ENCODE assay signal across 36 cellular contexts in the genomic region with DNA sequence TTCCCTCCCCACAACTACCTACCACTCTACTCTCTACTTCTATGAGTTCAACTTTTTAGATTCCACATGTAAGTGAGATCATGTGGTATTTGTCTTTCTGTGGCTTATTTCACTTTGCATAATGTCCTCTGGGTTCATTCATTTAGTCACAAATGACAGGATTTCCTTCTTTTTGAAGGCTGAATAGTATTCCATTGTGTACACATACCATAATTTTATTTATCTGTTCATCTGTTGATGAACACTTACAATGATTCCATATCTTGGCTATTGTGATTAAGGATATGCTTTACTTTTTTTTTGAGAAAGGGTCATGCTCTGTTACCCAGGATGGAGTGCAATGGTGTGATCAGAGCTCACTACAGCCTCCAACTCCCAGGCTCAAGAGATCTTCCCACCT.
"Had no signal": no experiment of that assay in that cellular context is flagged by ENCODE, and none has a peak within 500 bp of the region (broad histone marks: within the 10 kb centered on the region; RNA-seq: fewer than 3 reads in every experiment).

No MANE protein-coding gene starts in this region.

- ATAC-seq: activated CD4-positive, alpha-beta T cell treated with anti-CD3 and anti-CD28 coated beads for 36 hours; activated CD4-positive, CD25-positive, alpha-beta regulatory T cell treated with anti-CD3 and anti-CD28 coated beads, Interleukin-2, amount 50 U/mL, for 24 hours; activated CD8-positive, alpha-beta memory T cell treated with anti-CD3 and anti-CD28 coated beads, Interleukin-2, amount 10 ng/mL, durations not matched to agents 7 days and 5 days; activated CD8-positive, alpha-beta T cell treated with anti-CD3 and anti-CD28 coated beads, Interleukin-2, amount 10 ng/mL, durations not matched to agents 7 days and 5 days; activated naive CD4-positive, alpha-beta T cell treated with anti-CD3 and anti-CD28 coated beads, Interleukin-2, amount 50 U/mL, for 72 hours; body of pancreas; WTC11 had no signal

- DNase-seq: activated CD4-positive, alpha-beta memory T cell treated with anti-CD3 and anti-CD28 coated beads, Interleukin-2, amount 10 ng/mL, durations not matched to agents 7 days and 5 days; activated CD4-positive, alpha-beta T cell treated with anti-CD3 and anti-CD28 coated beads for 1 hour; activated CD4-positive, alpha-beta T cell treated with anti-CD3 and anti-CD28 coated beads for 36 hours; activated CD4-positive, alpha-beta T cell treated with anti-CD3 and anti-CD28 coated beads for 48 hours; activated CD4-positive, alpha-beta T cell treated with anti-CD3 and anti-CD28 coated beads, Interleukin-2, amount 10 ng/mL, durations not matched to agents 7 days and 5 days; activated CD4-positive, alpha-beta T cell treated with anti-CD3 and anti-CD28 coated beads, Interleukin-2, amount 50 U/mL, for 48 hours; activated CD4-positive, CD25-positive, alpha-beta regulatory T cell; activated CD8-positive, alpha-beta memory T cell treated with anti-CD3 and anti-CD28 coated beads for 24 hours; activated CD8-positive, alpha-beta memory T cell treated with anti-CD3 and anti-CD28 coated beads, Interleukin-2, amount 10 ng/mL, durations not matched to agents 7 days and 5 days; activated CD8-positive, alpha-beta memory T cell treated with anti-CD3 and anti-CD28 coated beads, Interleukin-2, amount 50 U/mL, for 48 hours; activated CD8-positive, alpha-beta T cell treated with anti-CD3 and anti-CD28 coated beads, Interleukin-2, amount 10 ng/mL, durations not matched to agents 7 days and 5 days; activated effector memory CD4-positive, alpha-beta T cell treated with anti-CD3 and anti-CD28 coated beads, Interleukin-2, amount 50 U/mL, for 16 hours; activated gamma-delta T cell treated with Interleukin-2 at 50 U/mL for 16 hours; activated naive CD4-positive, alpha-beta T cell; activated naive CD4-positive, alpha-beta T cell treated with anti-CD3 and anti-CD28 coated beads for 36 hours; activated naive CD4-positive, alpha-beta T cell treated with anti-CD3 and anti-CD28 coated beads, Interleukin-2, amount 50 U/mL, for 16 hours; activated naive CD8-positive, alpha-beta T cell treated with anti-CD3 and anti-CD28 coated beads for 36 hours; activated T-cell treated with anti-CD3 and anti-CD28 coated beads, Interleukin-2, amount 50 U/mL, for 24 hours; adrenal gland; amniotic stem cell; aorta; body of pancreas; brain microvascular endothelial cell; central memory CD4-positive, alpha-beta T cell; SW 1271; T-helper 1 cell; T-helper 2 cell; T-helper 9 cell; WERI-Rb-1 had no signal

- H3K27me3 ChIP-seq: adrenal gland, body of pancreas, brain microvascular endothelial cell, breast epithelium had no signal

- H3K27me3 Mint-ChIP-seq: activated CD4-positive, alpha-beta memory T cell treated with anti-CD3 and anti-CD28 coated beads, Interleukin-2, amount 10 ng/mL, durations not matched to agents 7 days and 5 days; activated CD4-positive, alpha-beta T cell treated with anti-CD3 and anti-CD28 coated beads for 36 hours; activated CD4-positive, alpha-beta T cell treated with anti-CD3 and anti-CD28 coated beads, Interleukin-2, amount 10 ng/mL, durations not matched to agents 7 days and 5 days; activated CD8-positive, alpha-beta memory T cell treated with anti-CD3 and anti-CD28 coated beads, Interleukin-2, amount 10 ng/mL, durations not matched to agents 7 days and 5 days; activated naive CD8-positive, alpha-beta T cell treated with anti-CD3 and anti-CD28 coated beads for 36 hours; activated T-cell treated with anti-CD3 and anti-CD28 coated beads, Interleukin-2, amount 50 U/mL, for 24 hours had no signal

- H3K27ac ChIP-seq: adrenal gland, body of pancreas, brain microvascular endothelial cell, breast epithelium, WERI-Rb-1 had no signal

- FAIRE-seq: astrocyte had no signal

- H3K4me1 ChIP-seq: breast epithelium had no signal

- H3K4me3 ChIP-seq: adrenal gland, body of pancreas, breast epithelium had no signal

- H3K36me3 ChIP-seq: adrenal gland, brain microvascular endothelial cell, breast epithelium, WERI-Rb-1 had no signal

- H3K27ac Mint-ChIP-seq: activated CD4-positive, alpha-beta memory T cell treated with anti-CD3 and anti-CD28 coated beads, Interleukin-2, amount 10 ng/mL, durations not matched to agents 7 days and 5 days; activated CD4-positive, alpha-beta T cell treated with anti-CD3 and anti-CD28 coated beads for 36 hours; activated CD4-positive, alpha-beta T cell treated with anti-CD3 and anti-CD28 coated beads, Interleukin-2, amount 10 ng/mL, durations not matched to agents 7 days and 5 days; activated CD8-positive, alpha-beta memory T cell treated with anti-CD3 and anti-CD28 coated beads, Interleukin-2, amount 10 ng/mL, durations not matched to agents 7 days and 5 days; activated CD8-positive, alpha-beta T cell treated with anti-CD3 and anti-CD28 coated beads, Interleukin-2, amount 10 ng/mL, durations not matched to agents 7 days and 5 days; activated naive CD4-positive, alpha-beta T cell treated with anti-CD3 and anti-CD28 coated beads for 36 hours; activated naive CD4-positive, alpha-beta T cell treated with anti-CD3 and anti-CD28 coated beads, Interleukin-2, amount 50 U/mL, for 72 hours; activated naive CD8-positive, alpha-beta T cell treated with anti-CD3 and anti-CD28 coated beads for 36 hours; activated T-cell treated with anti-CD3 and anti-CD28 coated beads, Interleukin-2, amount 50 U/mL, for 24 hours; T-helper 1 cell treated with Interleukin-12 subunit alpha and Interleukin-12 subunit beta and Interleukin-4 antibody, amounts not matched to agents 30 μg/mL and 1 μg/mL, for 36 hours; T-helper 2 cell treated with Interferon-gamma antibody and Interleukin-4, amounts not matched to agents 5 μg/mL and 100 μg/mL, for 36 hours; WTC11 had no signal

- H3K9me3 ChIP-seq: adrenal gland, body of pancreas, breast epithelium had no signal

- H3K4me3 Mint-ChIP-seq: activated CD4-positive, alpha-beta memory T cell treated with anti-CD3 and anti-CD28 coated beads, Interleukin-2, amount 10 ng/mL, durations not matched to agents 7 days and 5 days; activated CD4-positive, alpha-beta T cell treated with anti-CD3 and anti-CD28 coated beads for 36 hours; activated CD4-positive, alpha-beta T cell treated with anti-CD3 and anti-CD28 coated beads, Interleukin-2, amount 10 ng/mL, durations not matched to agents 7 days and 5 days; activated CD8-positive, alpha-beta memory T cell treated with anti-CD3 and anti-CD28 coated beads, Interleukin-2, amount 10 ng/mL, durations not matched to agents 7 days and 5 days; activated CD8-positive, alpha-beta T cell treated with anti-CD3 and anti-CD28 coated beads, Interleukin-2, amount 10 ng/mL, durations not matched to agents 7 days and 5 days; activated naive CD4-positive, alpha-beta T cell treated with anti-CD3 and anti-CD28 coated beads for 36 hours; activated naive CD8-positive, alpha-beta T cell treated with anti-CD3 and anti-CD28 coated beads for 36 hours; activated T-cell treated with anti-CD3 and anti-CD28 coated beads, Interleukin-2, amount 50 U/mL, for 24 hours; T-helper 1 cell treated with Interleukin-12 subunit alpha and Interleukin-12 subunit beta and Interleukin-4 antibody, amounts not matched to agents 30 μg/mL and 1 μg/mL, for 36 hours; T-helper 2 cell treated with Interferon-gamma antibody and Interleukin-4, amounts not matched to agents 5 μg/mL and 100 μg/mL, for 36 hours; WTC11 had no signal

- H3K4me1 Mint-ChIP-seq: activated CD4-positive, alpha-beta memory T cell treated with anti-CD3 and anti-CD28 coated beads, Interleukin-2, amount 10 ng/mL, durations not matched to agents 7 days and 5 days; activated CD4-positive, alpha-beta T cell treated with anti-CD3 and anti-CD28 coated beads for 36 hours; activated CD4-positive, alpha-beta T cell treated with anti-CD3 and anti-CD28 coated beads, Interleukin-2, amount 10 ng/mL, durations not matched to agents 7 days and 5 days; activated CD8-positive, alpha-beta memory T cell treated with anti-CD3 and anti-CD28 coated beads, Interleukin-2, amount 10 ng/mL, durations not matched to agents 7 days and 5 days; activated naive CD8-positive, alpha-beta T cell treated with anti-CD3 and anti-CD28 coated beads for 36 hours had no signal
